Comparison of ENCODE assay signal across 1 cellular context in the genomic region with DNA sequence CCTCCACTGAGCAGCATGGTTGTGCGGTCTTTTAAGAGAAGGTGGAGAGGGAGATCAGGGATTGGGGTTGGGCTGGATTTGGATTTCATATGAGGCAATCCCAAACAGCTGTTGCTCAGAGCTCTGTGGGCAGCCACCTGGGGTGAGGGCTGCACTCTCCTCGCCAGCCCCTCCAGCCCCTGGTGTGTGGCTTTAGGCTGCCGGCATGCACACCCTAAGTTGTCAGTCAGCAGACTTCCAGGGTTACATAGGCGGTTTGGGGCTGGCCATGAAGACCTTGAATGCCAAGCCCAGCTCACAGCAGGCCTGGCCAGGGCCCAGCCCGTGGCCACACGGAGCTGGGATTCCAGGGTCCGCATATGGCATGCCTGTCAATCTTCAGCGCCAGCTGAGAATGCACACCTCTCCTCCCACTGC.
TF ChIP-seq lines count a peak whose summit lies in the region.

No MANE protein-coding gene starts in this region.

TF ChIP-seq in IMR-90, 13 proteins besides CTCF, POLR2A, EP300 and RAD21 (continued from another document):
- TF ChIP-seq, protein P1, sequence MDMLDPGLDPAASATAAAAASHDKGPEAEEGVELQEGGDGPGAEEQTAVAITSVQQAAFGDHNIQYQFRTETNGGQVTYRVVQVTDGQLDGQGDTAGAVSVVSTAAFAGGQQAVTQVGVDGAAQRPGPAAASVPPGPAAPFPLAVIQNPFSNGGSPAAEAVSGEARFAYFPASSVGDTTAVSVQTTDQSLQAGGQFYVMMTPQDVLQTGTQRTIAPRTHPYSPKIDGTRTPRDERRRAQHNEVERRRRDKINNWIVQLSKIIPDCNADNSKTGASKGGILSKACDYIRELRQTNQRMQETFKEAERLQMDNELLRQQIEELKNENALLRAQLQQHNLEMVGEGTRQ (IDR thresholded peaks at IDR 0.05; ENCODE audit: low read depth, low read length), result no peak
